17 cellular contexts compared by ENCODE assay signal in the genomic region with DNA sequence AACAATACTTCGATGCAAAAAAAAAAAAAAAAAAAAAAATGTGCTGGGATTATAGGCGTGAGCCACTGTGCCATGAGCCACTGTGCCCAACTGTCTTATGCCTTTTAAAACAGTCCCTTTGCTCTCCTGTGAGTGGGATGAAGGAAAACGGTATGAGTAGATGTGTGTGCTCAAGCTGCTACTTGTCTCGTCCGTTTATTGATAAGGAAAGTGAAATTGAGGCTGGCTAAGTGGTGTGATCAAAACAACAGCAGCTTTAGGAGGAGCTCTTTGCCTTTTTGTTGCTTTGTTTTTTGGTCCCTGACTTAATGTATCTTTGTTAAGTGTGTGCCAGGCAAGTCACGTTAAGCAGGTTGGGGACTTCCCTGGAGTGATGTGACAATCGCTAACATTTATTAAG.
"Had no signal": no experiment of that assay in that cellular context is flagged by ENCODE, and none has a peak within 500 bp of the region (broad histone marks: within the 10 kb centered on the region; RNA-seq: fewer than 3 reads in every experiment).

No MANE protein-coding gene starts in this region.

- H3K9me3 ChIP-seq: ascending aorta, tibial artery had no signal

- H3K36me3 Mint-ChIP-seq: immature natural killer cell had no signal

- H3K4me3 ChIP-seq: ascending aorta, left ventricle myocardium inferior, tibial artery had no signal

- DNase-seq: activated CD4-positive, alpha-beta T cell treated with anti-CD3 and anti-CD28 coated beads for 1 hour; activated CD4-positive, alpha-beta T cell treated with anti-CD3 and anti-CD28 coated beads, Interleukin-2, amount 50 U/mL, for 48 hours; activated effector memory CD4-positive, alpha-beta T cell treated with anti-CD3 and anti-CD28 coated beads, Interleukin-2, amount 50 U/mL, for 16 hours; activated naive CD4-positive, alpha-beta T cell treated with anti-CD3 and anti-CD28 coated beads, Interleukin-2, amount 50 U/mL, for 16 hours; activated T-cell treated with anti-CD3 and anti-CD28 coated beads, Interleukin-2, amount 50 U/mL, for 48 hours; cerebellar nuclear complex; effector CD8-positive, alpha-beta T cell; kidney glomerular epithelial cell; left ventricle myocardium inferior; stimulated activated CD4-positive, alpha-beta T cell treated with anti-CD3 and anti-CD28 coated beads, Interleukin-12 subunit alpha, Interleukin-12 subunit beta, amount 100 ng/mL, for 4 hours; stimulated activated CD4-positive, alpha-beta T cell treated with anti-CD3 and anti-CD28 coated beads, Interleukin-2, amount 100 ng/mL, for 24 hours; stimulated activated naive CD8-positive, alpha-beta T cell treated with anti-CD3 and anti-CD28 coated beads, Interleukin-15, Interleukin-2, amounts not matched to agents 100 U/mL and 50 U/mL, for 24 hours; tibial artery had no signal

- H3K27me3 ChIP-seq: ascending aorta, tibial artery had no signal

- H3K4me1 ChIP-seq: ascending aorta, left ventricle myocardium inferior, tibial artery had no signal

- H3K4me3 Mint-ChIP-seq: neural crest cell had no signal

- H3K4me1 Mint-ChIP-seq: immature natural killer cell, neural crest cell had no signal

- H3K9me3 Mint-ChIP-seq: immature natural killer cell, neural crest cell had no signal

- H3K36me3 ChIP-seq: ascending aorta, left ventricle myocardium inferior, tibial artery, WERI-Rb-1 had no signal

- ATAC-seq: stimulated activated naive CD8-positive, alpha-beta T cell treated with anti-CD3 and anti-CD28 coated beads, Interleukin-15, Interleukin-2, amounts not matched to agents 100 U/mL and 50 U/mL, for 24 hours had no signal

- H3K27ac ChIP-seq: ascending aorta, left ventricle myocardium inferior, tibial artery, WERI-Rb-1 had no signal
